ENCODE assay signal across 10 cellular contexts in the genomic region with DNA sequence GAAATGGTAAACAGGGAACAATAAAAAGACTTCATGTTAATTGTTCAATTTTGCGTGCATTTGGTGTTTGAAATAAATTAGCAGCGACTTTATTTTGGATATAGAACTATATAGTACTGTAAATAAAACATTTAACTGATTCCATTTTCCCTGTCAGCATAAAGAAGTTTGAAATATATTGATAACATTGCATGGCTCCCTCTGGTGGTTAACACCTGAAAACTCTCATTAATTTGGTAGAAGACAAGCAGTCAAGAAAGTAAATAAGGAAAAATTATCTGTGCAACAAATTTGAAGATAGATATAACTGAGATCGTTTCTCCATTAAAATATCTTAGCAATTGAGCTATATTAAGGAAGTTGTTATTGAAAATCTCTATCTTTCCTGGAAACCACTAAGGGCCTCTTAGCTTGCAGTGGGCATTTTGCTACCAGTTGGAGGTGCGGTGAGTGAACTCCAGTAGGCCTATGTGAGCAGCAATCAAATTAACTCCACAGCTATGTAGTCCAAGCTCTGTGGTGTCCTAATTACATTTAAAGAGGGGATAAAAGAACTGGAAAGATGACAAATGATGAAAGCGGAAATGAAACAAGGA.
A peak's percentile ranks its signal among the peaks of the same experiment; 100 is the strongest.
DNase-seq lines count a peak whose midpoint lies in the region; ATAC-seq, FAIRE-seq and TF ChIP-seq lines count a peak whose summit lies in the region.
"Had no signal": no experiment of that assay in that cellular context is flagged by ENCODE, and none has a peak within 500 bp of the region (broad histone marks: within the 10 kb centered on the region; RNA-seq: fewer than 3 reads in every experiment).

No MANE protein-coding gene starts in this region.

- no peaks in the 10 kb centered on the region for H3K79me2 ChIP-seq in Loucy (ENCODE audit: insufficient read depth, low read length)

- H3K9me3 ChIP-seq in Loucy (ENCODE audit: insufficient read depth, low read depth, low read length): no peaks in the 10 kb centered on the region

- no peaks in the 10 kb centered on the region for H3K4me1 ChIP-seq in Loucy (ENCODE audit: insufficient read depth, low read length, poor library complexity, severe bottlenecking)

- no peak overlapping the region for H2AFZ ChIP-seq in Loucy (ENCODE audit: low read length)

- H3K4me3 ChIP-seq in Loucy (ENCODE audit: low read length, poor library complexity, severe bottlenecking) (no peak overlapping the region), choroid plexus epithelial cell (ENCODE audit: low read depth, low read length) (no peak overlapping the region)

- H3K9me2 ChIP-seq in Loucy (replicated peaks; ENCODE audit: low read depth, low read length): no peaks in the 10 kb centered on the region

- ATAC-seq in HG03521 (IDR thresholded peaks at IDR 0.05; ENCODE audit: unreplicated experiment): no peak

- no peak overlapping the region for H3K4me2 ChIP-seq in Loucy (ENCODE audit: low read depth, low read length, poor library complexity, severe bottlenecking)

- no peak overlapping the region for H3K4me3 Mint-ChIP-seq in progenitor cell of endocrine pancreas (ENCODE audit: low read depth)
- no peak overlapping the region for H3K4me3 Mint-ChIP-seq in activated CD4-positive, alpha-beta T cell treated with anti-CD3 and anti-CD28 coated beads, Interleukin-2, amount 10 ng/mL, durations not matched to agents 24 days and 14 days

- no peaks in the 10 kb centered on the region for H3K36me3 ChIP-seq in Loucy (ENCODE audit: insufficient read depth, low read length)

- FAIRE-seq in GM12892 (lab: Jason Lieb, UNC): no peak
- FAIRE-seq: keratinocyte, TTC549 had no signal

- intact Hi-C loops in activated CD4-positive, alpha-beta T cell treated with anti-CD3 and anti-CD28 coated beads, Interleukin-2, amount 10 ng/mL, durations not matched to agents 24 days and 14 days (cut with micrococcal nuclease): no loop called here

- no peak overlapping the region for H3K27ac Mint-ChIP-seq in progenitor cell of endocrine pancreas
- no peak overlapping the region for H3K27ac Mint-ChIP-seq in activated CD4-positive, alpha-beta T cell treated with anti-CD3 and anti-CD28 coated beads, Interleukin-2, amount 10 ng/mL, durations not matched to agents 24 days and 14 days

- H3K27me3 Mint-ChIP-seq in progenitor cell of endocrine pancreas: no peaks in the 10 kb centered on the region
- no peaks in the 10 kb centered on the region for H3K27me3 Mint-ChIP-seq in activated CD4-positive, alpha-beta T cell treated with anti-CD3 and anti-CD28 coated beads, Interleukin-2, amount 10 ng/mL, durations not matched to agents 24 days and 14 days

- no peaks in the 10 kb centered on the region for H3F3A ChIP-seq in Loucy (ENCODE audit: low read depth)

- H3K36me3 Mint-ChIP-seq in progenitor cell of endocrine pancreas (ENCODE audit: insufficient read depth): no peaks in the 10 kb centered on the region
- no peaks in the 10 kb centered on the region for H3K36me3 Mint-ChIP-seq in activated CD4-positive, alpha-beta T cell treated with anti-CD3 and anti-CD28 coated beads, Interleukin-2, amount 10 ng/mL, durations not matched to agents 24 days and 14 days (ENCODE audit: low read depth)

- no peaks in the 10 kb centered on the region for H3K4me1 Mint-ChIP-seq in progenitor cell of endocrine pancreas (ENCODE audit: low read depth)
- no peaks in the 10 kb centered on the region for H3K4me1 Mint-ChIP-seq in activated CD4-positive, alpha-beta T cell treated with anti-CD3 and anti-CD28 coated beads, Interleukin-2, amount 10 ng/mL, durations not matched to agents 24 days and 14 days

- no peak overlapping the region for H3K9ac ChIP-seq in Loucy (ENCODE audit: low read depth, low read length, poor library complexity, severe bottlenecking)

- no peaks in the 10 kb centered on the region for H3K9me3 Mint-ChIP-seq in progenitor cell of endocrine pancreas (ENCODE audit: low read depth)
- no peaks in the 10 kb centered on the region for H3K9me3 Mint-ChIP-seq in activated CD4-positive, alpha-beta T cell treated with anti-CD3 and anti-CD28 coated beads, Interleukin-2, amount 10 ng/mL, durations not matched to agents 24 days and 14 days

- no peaks in the 10 kb centered on the region for H3K27me3 ChIP-seq in Loucy (ENCODE audit: insufficient read depth, low read length, poor library complexity, severe bottlenecking)

- no peaks in the 10 kb centered on the region for H4K20me1 ChIP-seq in Loucy (ENCODE audit: insufficient read depth, low read length, poor library complexity, severe bottlenecking)

- peak; percentile 31 for DNase-seq in SIG-M5 treated with dmso at 0.1 percent for 504 hours (lab: John Stamatoyannopoulos, UW; ENCODE audit: unreplicated experiment)
- DNase-seq in SIG-M5 (lab: John Stamatoyannopoulos, UW): no peak
- peak; percentile 7 for DNase-seq in choroid plexus epithelial cell (ENCODE audit: low read depth)
- DNase-seq in progenitor cell of endocrine pancreas (ENCODE audit: low spot score, unreplicated experiment): no peak
- no peak for DNase-seq in activated CD4-positive, alpha-beta T cell treated with anti-CD3 and anti-CD28 coated beads, Interleukin-2, amount 10 ng/mL, durations not matched to agents 24 days and 14 days
- DNase-seq in GM12892 (ENCODE audit: insufficient read length): no peak

- peak; percentile 73 for TF ChIP-seq CTCF in Loucy (conservative IDR thresholded peaks at IDR 0.05; ENCODE audit: low read length)
- peak; percentile 30 for TF ChIP-seq CTCF in choroid plexus epithelial cell (conservative IDR thresholded peaks at IDR 0.05; ENCODE audit: low read depth, low read length)
- TF ChIP-seq CTCF in progenitor cell of endocrine pancreas (IDR thresholded peaks at IDR 0.05; ENCODE audit: unreplicated experiment): peak; percentile 76

- TF ChIP-seq POLR2A in GM12892 (IDR thresholded peaks at IDR 0.05; ENCODE audit: low read depth, low read length): no peak

Comparison
In these comparisons a context has a peak if more than half of its experiments do, and no peak if none do; other contexts are left out.
1. DNase-seq: peak in SIG-M5 treated with dmso at 0.1 percent for 504 hours (single experiment) and choroid plexus epithelial cell (single experiment); none in SIG-M5 (single experiment), progenitor cell of endocrine pancreas (single experiment), activated CD4-positive, alpha-beta T cell treated with anti-CD3 and anti-CD28 coated beads, Interleukin-2, amount 10 ng/mL, durations not matched to agents 24 days and 14 days (single experiment) and GM12892 (single experiment).
2. Peak in every context shown above with its lines, with median percentiles within 50 percentile points of each other: CTCF ChIP-seq.